8 cellular contexts compared by ENCODE assay signal in genomic region chr15:80991446-80991845, GRCh38. TPM values are rescaled to one million over a fixed set of nuclear protein-coding genes. Genes with fewer than 3 reads are reported as not detected.
DNase-seq lines count a peak whose midpoint lies in the region; ATAC-seq and TF ChIP-seq lines count a peak whose summit lies in the region.

No MANE protein-coding gene starts in this region.

- BruUV-seq in PC-3 (replicated peaks; lab: Mats Ljungman, UMichigan) = no TSS peak

- H4K20me1 ChIP-seq in PC-3 (ENCODE audit: low read length) = peaks cover 22% of the 10 kb centered on the region; the same call in 1 of the 2 replicates

- no peak overlapping the region for H3K27ac ChIP-seq in PC-3 (ENCODE audit: low read length)
- peak overlapping the region; percentile 89 to 94 (median 92) for H3K27ac ChIP-seq in sigmoid colon

- H3K36me3 ChIP-seq in PC-3 (ENCODE audit: low read depth, low read length) (no peaks in the 10 kb centered on the region), sigmoid colon (no peaks in the 10 kb centered on the region)

- POLR2A ChIA-PET in PC-3 (lab: Charles Lee; ENCODE audit: unreplicated experiment) = no interaction called here

- H3K27me3 ChIP-seq in PC-3 (ENCODE audit: low read length) (no peaks in the 10 kb centered on the region), sigmoid colon (no peaks in the 10 kb centered on the region)

- no peak overlapping the region for H3K4me3 ChIP-seq in PC-3 (ENCODE audit: low read length)
- no peak overlapping the region for H3K4me3 ChIP-seq in fibroblast of mammary gland (ENCODE audit: control insufficient read depth, low read depth, low read length)
- no peak overlapping the region for H3K4me3 ChIP-seq in sigmoid colon

- TF ChIP-seq CTCF in GM10266 (IDR thresholded peaks at IDR 0.05; ENCODE audit: control insufficient read depth, insufficient read depth, low read depth, missing control alignments) (peak; percentile 6), PC-3 (conservative IDR thresholded peaks at IDR 0.05; ENCODE audit: low read depth, low read length) (no peak), fibroblast of mammary gland (conservative IDR thresholded peaks at IDR 0.05; ENCODE audit: control insufficient read depth, insufficient read depth, low read depth, low read length) (peak; percentile 5), sigmoid colon (IDR thresholded peaks at IDR 0.05) (no peak)

- TF ChIP-seq EP300 in sigmoid colon (IDR thresholded peaks at IDR 0.05) = peak in 1 of 4 donors; percentile 25

- ATAC-seq in PC-3 (no peak), GM21526 (IDR thresholded peaks at IDR 0.05; ENCODE audit: low FRiP score, unreplicated experiment) (no peak), GM19397 (IDR thresholded peaks at IDR 0.05; ENCODE audit: unreplicated experiment) (no peak)

- intact Hi-C loops in PC-3 (cut with micrococcal nuclease) (no loop called here), sigmoid colon (cut with DNase I) (loop anchor here (10.0 kb wide), 1 partner anchor 1053 kb away; the partner anchor contains the start of gene MEX3B)

- TF ChIP-seq POLR2A in sigmoid colon (IDR thresholded peaks at IDR 0.05) = no peak

- peaks cover 28% of the 10 kb centered on the region for H3K4me1 ChIP-seq in PC-3 (ENCODE audit: insufficient read depth, low read length)
- peaks cover 0 to 42% (median 32%) of the 10 kb centered on the region in 4 donors for H3K4me1 ChIP-seq in sigmoid colon

- H3K4me2 ChIP-seq in PC-3 (ENCODE audit: low read length) = no peak overlapping the region

- H3K9me3 ChIP-seq in PC-3 (ENCODE audit: low read length) (no peaks in the 10 kb centered on the region), sigmoid colon (no peaks in the 10 kb centered on the region)

- CTCF ChIA-PET in PC-3 (lab: Charles Lee) = no interaction called here

- H3K9me2 ChIP-seq in PC-3 (replicated peaks; ENCODE audit: low read length) = no peaks in the 10 kb centered on the region

- peaks cover 31% of the 10 kb centered on the region for H3K79me2 ChIP-seq in PC-3 (ENCODE audit: low read length)

- H2AFZ ChIP-seq in PC-3 (ENCODE audit: low read length) = no peak overlapping the region

- no peaks in the 10 kb centered on the region for H3F3A ChIP-seq in PC-3 (ENCODE audit: low read length, unreplicated experiment)

- WGBS in sigmoid colon, 2 donors = 48 to 51% methylated on average over 4 of the region's 4 CpGs

- no peak for DNase-seq in GM10266 (ENCODE audit: extremely low spot score)
- peak; percentile 17 for DNase-seq in PC-3
- peak; percentile 94 for DNase-seq in fibroblast of mammary gland (ENCODE audit: low read depth)
- peak; percentile 89 for DNase-seq in sigmoid colon
- no peak for DNase-seq in foreskin melanocyte
- DNase-seq in T1000 (lab: John Stamatoyannopoulos, UW) = no peak

- no peak overlapping the region for H3K9ac ChIP-seq in PC-3 (ENCODE audit: low read length)

RNA-seq across cellular contexts. Expression of gene MESD, which starts 1.8 kb away (rescaled TPM):
- total RNA-seq in PC-3 (2014; rRNA removed) = 21.1 and 21.2 TPM in 2 replicates
- total RNA-seq in sigmoid colon = 10 to 100 TPM; 11.7 to 20.8 (median 15.7) TPM
- 10 to 100 TPM in 1 of 3 donors, 1 to 10 TPM in 2; 5.4 to 20.1 (median 6.9) TPM for polyA plus RNA-seq in sigmoid colon

RNA-seq across cellular contexts. Expression of gene TLNRD1, which starts 9.3 kb away (rescaled TPM):
- total RNA-seq in PC-3 (2014; rRNA removed) = 17.8 and 29.9 TPM in 2 replicates
- 10 to 100 TPM; 12.5 to 18.3 (median 12.8) TPM for total RNA-seq in sigmoid colon
- polyA plus RNA-seq in sigmoid colon = 10 to 100 TPM in 1 of 3 donors, 1 to 10 TPM in 2; 6.6 to 10.6 (median 6.9) TPM

Comparison
In these comparisons a context has a peak if more than half of its experiments do, and no peak if none do; other contexts are left out.
1. DNase-seq: peak in PC-3 (single experiment), fibroblast of mammary gland (single experiment) and sigmoid colon (single experiment); none in GM10266 (single experiment), foreskin melanocyte (single experiment) and T1000 (single experiment).
2. CTCF ChIP-seq: peak in GM10266 (single experiment) and fibroblast of mammary gland (single experiment); none in PC-3 (single experiment) and sigmoid colon (0 of 4).